In genomic region chr1:74010206-74010605, GRCh38 we compare ENCODE assay signal across 14 cellular contexts.
DNase-seq lines count a peak whose midpoint lies in the region; ATAC-seq and TF ChIP-seq lines count a peak whose summit lies in the region.
"Had no signal": no experiment of that assay in that cellular context is flagged by ENCODE, and none has a peak within 500 bp of the region (broad histone marks: within the 10 kb centered on the region; RNA-seq: fewer than 3 reads in every experiment).

No MANE protein-coding gene starts in this region.

- no peaks in the 10 kb centered on the region for H3K27me3 ChIP-seq in breast epithelium

- no peaks in the 10 kb centered on the region for H3K4me1 ChIP-seq in breast epithelium

- H3K27me3 Mint-ChIP-seq in activated CD4-positive, alpha-beta memory T cell treated with anti-CD3 and anti-CD28 coated beads, Interleukin-2, amount 10 ng/mL, durations not matched to agents 7 days and 5 days, result no peaks in the 10 kb centered on the region

- DNase-seq in T47D (ENCODE audit: low read depth in 1 of 2, low spot score in 1 of 2) (peak; percentile 1 to 60), breast epithelium (ENCODE audit: low spot score in 2 of 2) (no peak), NCI-H2029 (lab: John Stamatoyannopoulos, UW) (peak; percentile 77), C1 segment of cervical spinal cord (lab: John Stamatoyannopoulos, UW) (no peak), NCI-H128 (lab: John Stamatoyannopoulos, UW; ENCODE audit: unreplicated experiment) (no peak)
- peak; percentile 31 for DNase-seq in activated CD4-positive, alpha-beta memory T cell treated with anti-CD3 and anti-CD28 coated beads, Interleukin-2, amount 10 ng/mL, durations not matched to agents 7 days and 5 days
- DNase-seq: activated effector memory CD4-positive, alpha-beta T cell treated with anti-CD3 and anti-CD28 coated beads, Interleukin-2, amount 50 U/mL, for 16 hours; COR-L47; cortex of kidney; NCI-H1092; trophoblast cell had no signal

- no peak overlapping the region for H3K27ac ChIP-seq in breast epithelium

- CTCF ChIA-PET in activated CD4-positive, alpha-beta memory T cell treated with anti-CD3 and anti-CD28 coated beads, Interleukin-2, amount 10 ng/mL, durations not matched to agents 7 days and 5 days (lab: Charles Lee), result interaction anchor here (1.0 kb wide), 1 partner anchor 54 kb away, joined by 3 read pairs; no protein-coding TSS in a partner anchor

- H3K27ac Mint-ChIP-seq in activated CD4-positive, alpha-beta memory T cell treated with anti-CD3 and anti-CD28 coated beads, Interleukin-2, amount 10 ng/mL, durations not matched to agents 7 days and 5 days, result no peak overlapping the region
- H3K27ac Mint-ChIP-seq: nephron had no signal

- intact Hi-C loops in breast epithelium (cut with DNase I; ENCODE audit: low total_unique reads), result no loop called here

- H3K4me3 Mint-ChIP-seq in activated CD4-positive, alpha-beta memory T cell treated with anti-CD3 and anti-CD28 coated beads, Interleukin-2, amount 10 ng/mL, durations not matched to agents 7 days and 5 days, result peak overlapping the region; percentile 40
- H3K4me3 Mint-ChIP-seq: nephron had no signal

- no peaks in the 10 kb centered on the region for H3K9me3 ChIP-seq in breast epithelium

- peaks cover 8% of the 10 kb centered on the region for H3K4me1 Mint-ChIP-seq in activated CD4-positive, alpha-beta memory T cell treated with anti-CD3 and anti-CD28 coated beads, Interleukin-2, amount 10 ng/mL, durations not matched to agents 7 days and 5 days

- no peak for TF ChIP-seq CTCF in breast epithelium (IDR thresholded peaks at IDR 0.05)

- POLR2A ChIA-PET in activated CD4-positive, alpha-beta memory T cell treated with anti-CD3 and anti-CD28 coated beads, Interleukin-2, amount 10 ng/mL, durations not matched to agents 7 days and 5 days (lab: Charles Lee), result no interaction called here

- no peak overlapping the region for H3K4me3 ChIP-seq in breast epithelium

- no peak for TF ChIP-seq POLR2A in breast epithelium (IDR thresholded peaks at IDR 0.05)

- H3K9me3 Mint-ChIP-seq in activated CD4-positive, alpha-beta memory T cell treated with anti-CD3 and anti-CD28 coated beads, Interleukin-2, amount 10 ng/mL, durations not matched to agents 7 days and 5 days, result no peaks in the 10 kb centered on the region
- H3K9me3 Mint-ChIP-seq: nephron had no signal

- in situ Hi-C loops in T47D (cut with HindIII; ENCODE audit: low pct_unique_long_range_greater_than_20kb, low sequenced_read_pairs), result no loop called here

- no peaks in the 10 kb centered on the region for H3K36me3 Mint-ChIP-seq in activated CD4-positive, alpha-beta memory T cell treated with anti-CD3 and anti-CD28 coated beads, Interleukin-2, amount 10 ng/mL, durations not matched to agents 7 days and 5 days (ENCODE audit: low read depth)

- H3K36me3 ChIP-seq in breast epithelium, result no peaks in the 10 kb centered on the region

- ATAC-seq in GM18511 (IDR thresholded peaks at IDR 0.05; ENCODE audit: unreplicated experiment) (no peak), HG02623 (IDR thresholded peaks at IDR 0.05; ENCODE audit: unreplicated experiment) (no peak)

Comparison
In these comparisons a context has a peak if more than half of its experiments do, and no peak if none do; other contexts are left out.
1. DNase-seq: peak in T47D (2 of 2), NCI-H2029 (single experiment) and activated CD4-positive, alpha-beta memory T cell treated with anti-CD3 and anti-CD28 coated beads, Interleukin-2, amount 10 ng/mL, durations not matched to agents 7 days and 5 days (single experiment); none in breast epithelium (0 of 2), C1 segment of cervical spinal cord (0 of 14) and NCI-H128 (single experiment).